In the genomic region with DNA sequence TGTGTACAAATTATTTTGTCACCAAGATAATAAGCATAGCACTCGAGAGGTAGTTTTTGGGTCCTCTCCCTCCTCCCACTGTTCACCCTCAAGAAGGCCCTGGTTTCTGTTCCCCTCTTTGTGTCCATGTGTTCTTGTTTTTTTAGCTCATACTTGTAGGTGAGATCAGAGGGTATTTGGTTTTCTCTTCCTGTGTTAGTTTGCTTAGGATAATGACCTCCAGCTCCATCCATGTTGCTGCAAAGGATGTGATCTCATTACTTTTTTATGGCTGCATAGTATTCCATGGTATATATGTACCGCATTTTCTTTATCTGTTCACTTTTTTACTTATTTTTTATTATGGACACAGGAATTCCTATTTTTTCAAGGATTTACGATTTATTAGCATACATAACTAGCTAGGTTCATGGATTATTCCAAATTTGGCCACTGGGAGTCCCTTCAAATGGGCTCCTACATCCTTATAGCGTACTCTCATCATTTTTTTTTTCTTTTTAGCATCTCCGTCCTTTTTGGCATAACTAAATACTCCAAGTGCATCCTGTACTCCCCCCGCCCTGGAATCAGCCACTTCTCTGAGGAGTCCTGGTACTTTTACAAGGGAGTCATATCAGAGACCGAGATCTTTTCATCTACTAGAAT, we compare ENCODE assay signal across 1 cellular context.
TF ChIP-seq lines count a peak whose summit lies in the region.

No MANE protein-coding gene starts in this region.

TF ChIP-seq in HCT116, 20 proteins besides CTCF, POLR2A, EP300 and RAD21:
- TF ChIP-seq POLR2AphosphoS5 (IDR thresholded peaks at IDR 0.05; ENCODE audit: low read depth, low read length) (no peak), ZNF274 (IDR thresholded peaks at IDR 0.05; ENCODE audit: low read depth, low read length) (no peak), FOSL1 (IDR thresholded peaks at IDR 0.05; ENCODE audit: low read depth) (no peak), ZFX (IDR thresholded peaks at IDR 0.05) (no peak), EGR1 (IDR thresholded peaks at IDR 0.05; ENCODE audit: low read depth) (no peak), EZH2phosphoT487 (IDR thresholded peaks at IDR 0.05; ENCODE audit: borderline replicate concordance) (no peak), CEBPB (IDR thresholded peaks at IDR 0.05; ENCODE audit: low read depth) (no peak)
- TF ChIP-seq, protein P1, sequence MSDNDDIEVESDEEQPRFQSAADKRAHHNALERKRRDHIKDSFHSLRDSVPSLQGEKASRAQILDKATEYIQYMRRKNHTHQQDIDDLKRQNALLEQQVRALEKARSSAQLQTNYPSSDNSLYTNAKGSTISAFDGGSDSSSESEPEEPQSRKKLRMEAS (IDR thresholded peaks at IDR 0.05) = no peak
TF ChIP-seq in HCT116: peak in this region for 0.
